ENCODE assay signal across 18 cellular contexts in the genomic region with DNA sequence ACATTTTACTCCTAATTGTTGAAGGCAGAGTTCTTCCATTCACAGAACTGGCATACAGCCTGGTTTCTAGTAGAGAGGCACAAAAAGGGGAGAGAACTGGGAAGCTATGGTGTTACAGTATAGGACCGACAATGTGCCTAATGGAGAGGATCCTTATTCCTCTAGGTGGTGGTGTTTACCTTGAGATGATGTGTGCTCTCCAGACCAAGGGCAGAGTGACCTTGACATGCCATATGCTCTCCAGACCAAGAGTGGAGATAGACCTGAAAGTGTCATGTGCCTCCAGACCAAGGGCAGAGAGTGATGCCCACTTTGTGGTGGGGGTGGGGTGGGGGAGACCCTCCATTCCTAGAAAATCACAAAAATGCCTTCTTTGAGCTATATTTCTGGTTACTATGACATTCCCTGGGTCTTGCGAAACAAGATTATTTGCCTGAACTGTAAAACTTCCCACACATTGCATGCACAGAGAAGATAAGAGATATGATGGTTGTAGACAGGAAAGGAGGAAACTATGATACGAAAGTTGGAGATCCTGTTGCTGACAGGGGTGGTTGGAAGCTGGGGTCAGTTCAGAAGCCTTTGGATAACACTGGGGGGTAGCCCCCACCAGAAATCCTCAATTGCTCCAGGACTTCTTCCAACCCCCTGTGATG.
"Had no signal": no experiment of that assay in that cellular context is flagged by ENCODE, and none has a peak within 500 bp of the region (broad histone marks: within the 10 kb centered on the region; RNA-seq: fewer than 3 reads in every experiment).

No MANE protein-coding gene starts in this region.

- H3K36me3 ChIP-seq: adrenal gland, lower lobe of right lung, right atrium auricular region, thyroid gland, WERI-Rb-1 had no signal

- H3K9me3 Mint-ChIP-seq: activated CD8-positive, alpha-beta T cell treated with anti-CD3 and anti-CD28 coated beads for 36 hours; activated naive CD4-positive, alpha-beta T cell treated with anti-CD3 and anti-CD28 coated beads, Interleukin-2, amount 50 U/mL, for 24 hours had no signal

- H3K36me3 Mint-ChIP-seq: activated naive CD4-positive, alpha-beta T cell treated with anti-CD3 and anti-CD28 coated beads, Interleukin-2, amount 50 U/mL, for 24 hours; stimulated activated naive B cell treated with anti-CD40 and anti-IgM and Interleukin-4, amounts not matched to agents 10 μg/mL and 1 μg/mL and 100 μg/mL, for 72 hours had no signal

- H3K9me3 ChIP-seq: adrenal gland, lower lobe of right lung, right atrium auricular region, thyroid gland had no signal

- H3K27me3 Mint-ChIP-seq: activated CD8-positive, alpha-beta T cell treated with anti-CD3 and anti-CD28 coated beads for 36 hours; activated naive CD4-positive, alpha-beta T cell treated with anti-CD3 and anti-CD28 coated beads, Interleukin-2, amount 50 U/mL, for 24 hours; progenitor cell of endocrine pancreas; stimulated activated naive B cell treated with anti-CD40 and anti-IgM and Interleukin-4, amounts not matched to agents 10 μg/mL and 1 μg/mL and 100 μg/mL, for 72 hours had no signal

- H3K27ac ChIP-seq: adrenal gland, lower lobe of right lung, right atrium auricular region, thyroid gland, WERI-Rb-1 had no signal

- ATAC-seq: activated CD8-positive, alpha-beta T cell treated with anti-CD3 and anti-CD28 coated beads for 36 hours; esophagus mucosa; left cardiac atrium; lower lobe of right lung; stimulated activated naive B cell treated with anti-CD40 and anti-IgM and Interleukin-4, amounts not matched to agents 10 μg/mL and 1 μg/mL and 100 μg/mL, for 72 hours had no signal

- H3K27ac Mint-ChIP-seq: activated CD8-positive, alpha-beta T cell treated with anti-CD3 and anti-CD28 coated beads for 36 hours; activated naive CD4-positive, alpha-beta T cell treated with anti-CD3 and anti-CD28 coated beads, Interleukin-2, amount 50 U/mL, for 24 hours; progenitor cell of endocrine pancreas; stimulated activated naive B cell treated with anti-CD40 and anti-IgM and Interleukin-4, amounts not matched to agents 10 μg/mL and 1 μg/mL and 100 μg/mL, for 72 hours had no signal

- H3K4me3 Mint-ChIP-seq: activated CD8-positive, alpha-beta T cell treated with anti-CD3 and anti-CD28 coated beads for 36 hours; activated naive CD4-positive, alpha-beta T cell treated with anti-CD3 and anti-CD28 coated beads, Interleukin-2, amount 50 U/mL, for 24 hours; stimulated activated naive B cell treated with anti-CD40 and anti-IgM and Interleukin-4, amounts not matched to agents 10 μg/mL and 1 μg/mL and 100 μg/mL, for 72 hours had no signal

- H3K4me1 ChIP-seq: adrenal gland, lower lobe of right lung, right atrium auricular region, thyroid gland had no signal

- H3K4me1 Mint-ChIP-seq: activated naive CD4-positive, alpha-beta T cell treated with anti-CD3 and anti-CD28 coated beads, Interleukin-2, amount 50 U/mL, for 24 hours; stimulated activated naive B cell treated with anti-CD40 and anti-IgM and Interleukin-4, amounts not matched to agents 10 μg/mL and 1 μg/mL and 100 μg/mL, for 72 hours had no signal

- FAIRE-seq: endometrium had no signal

- DNase-seq: activated CD4-positive, alpha-beta T cell treated with anti-CD3 and anti-CD28 coated beads for 4 hours; activated CD8-positive, alpha-beta T cell treated with anti-CD3 and anti-CD28 coated beads for 36 hours; activated effector memory CD4-positive, alpha-beta T cell treated with anti-CD3 and anti-CD28 coated beads, Interleukin-2, amount 50 U/mL, for 16 hours; activated T-cell treated with anti-CD3 and anti-CD28 coated beads, Interleukin-2, amount 50 U/mL, for 48 hours; adrenal gland; glutamatergic neuron; left cardiac atrium; lower lobe of right lung; midbrain; stimulated activated CD4-positive, alpha-beta T cell treated with anti-CD3 and anti-CD28 coated beads, Interleukin-2, amount 100 ng/mL, for 48 hours; stimulated activated naive B cell treated with anti-CD40 and anti-IgM and Interleukin-4, amounts not matched to agents 10 μg/mL and 1 μg/mL and 100 μg/mL, for 72 hours; thyroid gland; WERI-Rb-1 had no signal

- H3K27me3 ChIP-seq: adrenal gland, right atrium auricular region, thyroid gland had no signal

- H3K4me3 ChIP-seq: adrenal gland, lower lobe of right lung, right atrium auricular region, thyroid gland had no signal
